30 cellular contexts compared by ENCODE assay signal in the genomic region with DNA sequence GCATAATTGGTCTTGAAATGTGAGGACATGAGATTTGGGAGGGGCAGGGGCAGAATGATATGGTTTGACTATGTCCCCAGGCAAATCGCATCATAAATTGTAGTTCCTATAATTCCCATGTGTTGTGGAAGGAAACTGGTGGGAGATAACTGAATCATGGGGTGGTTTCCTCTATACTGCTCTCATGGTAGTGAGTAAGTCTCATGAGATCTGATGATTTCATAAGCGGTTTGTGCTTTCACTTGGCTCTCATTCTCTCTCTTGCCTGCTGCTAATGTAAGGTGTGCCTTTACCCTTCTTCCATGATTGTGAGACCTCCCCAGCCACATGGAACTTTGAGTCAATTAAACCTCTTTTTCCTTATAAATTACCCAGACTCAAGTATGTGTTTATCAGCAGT.
"Had no signal": no experiment of that assay in that cellular context is flagged by ENCODE, and none has a peak within 500 bp of the region (broad histone marks: within the 10 kb centered on the region; RNA-seq: fewer than 3 reads in every experiment).

No MANE protein-coding gene starts in this region.

- H3K9me3 ChIP-seq: esophagus muscularis mucosa, neutrophil, ovary, prostate gland, suprapubic skin, tibial artery, upper lobe of right lung had no signal

- H3K4me1 ChIP-seq: esophagus muscularis mucosa, gastroesophageal sphincter, prostate gland, stomach, suprapubic skin, tibial artery, upper lobe of right lung had no signal

- H3K36me3 ChIP-seq: esophagus muscularis mucosa, gastroesophageal sphincter, neutrophil, ovary, prostate gland, sigmoid colon, stomach, suprapubic skin, tibial artery, upper lobe of right lung had no signal

- H3K4me3 ChIP-seq: esophagus muscularis mucosa, gastroesophageal sphincter, hepatocyte, ovary, prostate gland, sigmoid colon, stomach, suprapubic skin, tibial artery, upper lobe of right lung had no signal

- DNase-seq: activated CD4-positive, alpha-beta memory T cell treated with anti-CD3 and anti-CD28 coated beads, Interleukin-2, amount 10 ng/mL, durations not matched to agents 7 days and 5 days; activated CD4-positive, alpha-beta T cell treated with anti-CD3 and anti-CD28 coated beads for 1 hour; activated CD4-positive, alpha-beta T cell treated with anti-CD3 and anti-CD28 coated beads, Interleukin-2, amount 10 ng/mL, durations not matched to agents 7 days and 5 days; activated CD8-positive, alpha-beta memory T cell treated with anti-CD3 and anti-CD28 coated beads, Interleukin-2, amount 50 U/mL, for 48 hours; activated gamma-delta T cell; activated naive CD4-positive, alpha-beta T cell treated with anti-CD3 and anti-CD28 coated beads, Interleukin-2, amount 50 U/mL, for 16 hours; activated T-cell treated with anti-CD3 and anti-CD28 coated beads, Interleukin-2, amount 50 U/mL, for 24 hours; amygdala; endodermal cell; islet precursor cell; left cardiac atrium; mammary epithelial cell; naive B cell; nephron progenitor cell; ovary; sigmoid colon; stimulated activated CD4-positive, alpha-beta T cell treated with anti-CD3 and anti-CD28 coated beads, Interleukin-15, amount 100 ng/mL, for 24 hours; stimulated activated CD4-positive, alpha-beta T cell treated with anti-CD3 and anti-CD28 coated beads, Interleukin-2, amount 100 ng/mL, for 24 hours; stimulated activated naive B cell treated with anti-CD40 and anti-IgM and Interleukin-4, amounts not matched to agents 10 μg/mL and 1 μg/mL and 100 μg/mL, for 72 hours; stomach; T1000 had no signal

- H3K27ac ChIP-seq: esophagus muscularis mucosa, gastroesophageal sphincter, hepatocyte, neutrophil, ovary, prostate gland, sigmoid colon, stomach, suprapubic skin, tibial artery, upper lobe of right lung had no signal

- ATAC-seq: gastroesophageal sphincter; left cardiac atrium; stimulated activated naive B cell treated with anti-CD40 and anti-IgM and Interleukin-4, amounts not matched to agents 10 μg/mL and 1 μg/mL and 100 μg/mL, for 72 hours; upper lobe of right lung; WTC11 had no signal

- H3K27me3 ChIP-seq: esophagus muscularis mucosa, gastroesophageal sphincter, hepatocyte, neutrophil, ovary, sigmoid colon, stomach, suprapubic skin, tibial artery, upper lobe of right lung had no signal
